In the genomic region with DNA sequence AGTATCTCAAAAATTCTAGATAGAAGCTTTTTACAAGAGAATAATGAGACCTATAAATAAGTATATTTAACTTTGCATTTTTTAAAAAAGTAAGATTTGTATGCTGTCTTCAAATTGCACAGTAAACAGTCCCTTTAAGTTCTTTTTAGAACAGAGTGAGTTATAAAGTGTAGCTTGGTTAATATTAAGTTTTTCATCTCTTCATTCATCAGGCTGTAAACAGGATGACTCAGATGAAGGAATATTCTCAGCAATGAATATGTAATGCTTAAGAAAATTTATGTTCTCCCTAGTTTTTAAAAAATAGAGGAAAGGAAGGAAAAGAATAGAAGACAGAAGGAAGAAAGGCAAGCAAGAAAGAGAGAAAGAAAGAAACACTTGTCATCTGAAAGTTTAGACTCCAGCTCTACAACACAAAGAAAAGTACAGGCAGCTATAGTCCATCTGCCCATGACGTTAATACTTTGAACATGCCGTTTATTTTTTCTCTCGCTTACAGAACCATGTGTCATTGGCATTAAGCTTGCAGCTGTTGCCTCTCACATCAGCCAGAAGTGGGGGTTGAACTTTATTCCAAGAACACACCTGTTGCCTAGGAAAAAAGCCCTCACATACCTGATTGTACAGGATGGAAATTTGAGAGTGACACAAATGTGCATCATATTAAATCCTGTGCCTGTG, we compare ENCODE assay signal across 16 cellular contexts. TPM values are rescaled to one million over a fixed set of nuclear protein-coding genes. Genes with fewer than 3 reads are reported as not detected.
DNase-seq lines count a peak whose midpoint lies in the region; ATAC-seq and TF ChIP-seq lines count a peak whose summit lies in the region.
"Had no signal": no experiment of that assay in that cellular context is flagged by ENCODE, and none has a peak within 500 bp of the region (broad histone marks: within the 10 kb centered on the region; RNA-seq: fewer than 3 reads in every experiment).

No MANE protein-coding gene starts in this region.

- no peak for TF ChIP-seq CTCF in smooth muscle cell (IDR thresholded peaks at IDR 0.05; ENCODE audit: borderline replicate concordance, insufficient read depth, poor library complexity, severe bottlenecking)

- H3K79me2 ChIP-seq in smooth muscle cell (ENCODE audit: low read depth): no peaks in the 10 kb centered on the region

- H3K4me2 ChIP-seq in smooth muscle cell: no peak overlapping the region

- no peaks in the 10 kb centered on the region for H3K27me3 ChIP-seq in smooth muscle cell (ENCODE audit: low read depth)
- H3K27me3 ChIP-seq: cardiac muscle cell had no signal

- no peaks in the 10 kb centered on the region for H3K4me1 ChIP-seq in smooth muscle cell (ENCODE audit: low read depth)

- no peaks in the 10 kb centered on the region for H3K36me3 ChIP-seq in smooth muscle cell (ENCODE audit: low read depth)

- no peak overlapping the region for H3K4me3 ChIP-seq in smooth muscle cell
- H3K4me3 ChIP-seq: cardiac muscle cell had no signal

- 85% methylated on average over 3 of the region's 3 CpGs for WGBS in smooth muscle cell (ENCODE audit: low lambda C conversion rate)

- no peaks in the 10 kb centered on the region for H3F3A ChIP-seq in smooth muscle cell (ENCODE audit: low read depth)

- no peaks in the 10 kb centered on the region for H3K9me3 ChIP-seq in smooth muscle cell (replicated peaks; ENCODE audit: low read depth)

- H3K27ac ChIP-seq in smooth muscle cell (ENCODE audit: low read depth): peak overlapping the region; percentile 49
- H3K27ac ChIP-seq: epithelial cell of prostate had no signal

- ATAC-seq in Right ventricle myocardium superior (ENCODE audit: poor library complexity) (peak; percentile 60), left ventricle myocardium superior (peak; percentile 62), HG02759 (IDR thresholded peaks at IDR 0.05; ENCODE audit: unreplicated experiment) (no peak), HG03039 (IDR thresholded peaks at IDR 0.05; ENCODE audit: unreplicated experiment) (no peak)
- ATAC-seq: Panc1 had no signal

- H4K20me1 ChIP-seq in smooth muscle cell (ENCODE audit: low read depth): no peaks in the 10 kb centered on the region

- H2AFZ ChIP-seq in smooth muscle cell (ENCODE audit: low read depth): no peak overlapping the region

- no peak for DNase-seq in Right ventricle myocardium superior
- DNase-seq in cardiac septum (ENCODE audit: low spot score): no peak
- DNase-seq in NCI-H82 treated with DMSO at 0.1 percent for 48 hours (lab: John Stamatoyannopoulos, UW; ENCODE audit: unreplicated experiment): peak; percentile 87
- no peak for DNase-seq in left ventricle myocardium superior
- DNase-seq in smooth muscle cell (lab: John Stamatoyannopoulos, UW; ENCODE audit: unreplicated experiment): no peak
- DNase-seq in GM19238 (ENCODE audit: insufficient read length, low spot score): no peak
- DNase-seq: activated CD4-positive, alpha-beta T cell treated with anti-CD3 and anti-CD28 coated beads, Interleukin-2, amount 50 U/mL, for 48 hours; stimulated activated CD4-positive, alpha-beta T cell treated with anti-CD3 and anti-CD28 coated beads, Interleukin-4, amount 100 ng/mL, for 4 hours; stimulated activated naive CD4-positive, alpha-beta T cell treated with Interleukin-2 at 50 U/mL for 16 hours had no signal

- peak overlapping the region; percentile 24 for H3K9ac ChIP-seq in smooth muscle cell (ENCODE audit: low read depth)

- intact Hi-C loops in Right ventricle myocardium superior (cut with DNase I) (no loop called here), cardiac septum (cut with DNase I) (no loop called here), left ventricle myocardium superior (cut with micrococcal nuclease) (no loop called here)

RNA-seq across cellular contexts. Expression of a gene that starts 36.1 kb away (rescaled TPM):
- total RNA-seq in Right ventricle myocardium superior (118 TPM), cardiac septum (120 TPM), left ventricle myocardium superior (129 TPM), smooth muscle cell (16.8 and 19.0 TPM in 2 replicates)
- 19.7 and 27.7 TPM in 2 replicates for polyA plus RNA-seq in smooth muscle cell
- total RNA-seq: activated T-helper 2 cell treated with anti-CD3 and anti-CD28 coated beads, Interferon-gamma antibody, Interleukin-2, Interleukin-4, amounts not matched to agents 10 μg/mL and 5 μg/mL and 100 μg/mL, durations not matched to agents 14 hours and 24 hours and 36 hours; T-helper 2 cell treated with Interferon-gamma antibody and Interleukin-4, amounts not matched to agents 100 ng/mL and 5 ng/mL, for 36 hours had no signal

Comparison
In these comparisons a context has a peak if more than half of its experiments do, and no peak if none do; other contexts are left out.
1. ATAC-seq: peak in Right ventricle myocardium superior (single experiment) and left ventricle myocardium superior (single experiment); none in HG02759 (single experiment) and HG03039 (single experiment).